Comparison of ENCODE assay signal across 1 cellular context in the genomic region with DNA sequence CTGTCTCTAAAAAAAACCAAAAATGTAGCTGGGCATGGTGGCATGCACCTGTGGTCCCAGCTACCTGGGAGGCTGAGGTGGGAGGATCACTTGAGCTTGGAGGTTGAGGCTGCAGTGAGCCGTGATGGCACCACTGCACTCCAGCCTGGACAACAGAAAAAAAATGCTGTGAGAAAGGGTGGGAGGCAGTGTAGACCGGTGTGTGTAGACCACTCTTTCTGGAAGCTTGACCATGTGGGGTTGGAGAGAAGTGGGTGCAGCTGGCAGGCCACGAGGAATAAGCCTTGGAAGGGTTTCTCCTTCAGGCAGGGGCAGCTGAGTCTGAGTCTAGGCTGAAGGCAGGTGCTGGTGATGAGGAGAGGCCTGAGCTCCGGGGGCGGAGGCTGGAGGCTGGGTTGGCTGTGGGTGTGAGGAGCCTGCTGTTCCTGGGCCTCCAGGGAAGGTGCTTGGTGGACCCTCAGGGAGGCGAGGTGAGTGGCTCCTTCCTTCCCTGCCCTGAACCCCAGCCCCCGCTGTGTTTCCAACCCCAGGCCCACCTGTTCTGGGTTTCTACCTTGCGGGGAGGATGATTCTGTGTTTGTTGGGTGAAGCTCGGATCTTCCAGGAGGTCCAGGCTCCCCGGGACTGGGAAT.
TF ChIP-seq lines count a peak whose summit lies in the region.

No MANE protein-coding gene starts in this region.

TF ChIP-seq in K562, 482 proteins besides CTCF, POLR2A, EP300 and RAD21:
- TF ChIP-seq ZNF134 (CRISPR knock-in tag; conservative IDR thresholded peaks at IDR 0.05), result no peak
- no peak for TF ChIP-seq ZNF24 (IDR thresholded peaks at IDR 0.05)
- TF ChIP-seq EGR1 (conservative IDR thresholded peaks at IDR 0.05), result peak; percentile 70
- no peak for TF ChIP-seq HDAC3 (IDR thresholded peaks at IDR 0.05; ENCODE audit: borderline replicate concordance, partially characterized antibody)
- peak; percentile 60; the same call in 1 of the 2 replicates for TF ChIP-seq ZSCAN29 (IDR thresholded peaks at IDR 0.05)
- no peak for TF ChIP-seq ARID1B (IDR thresholded peaks at IDR 0.05)
